Comparison of ENCODE assay signal across 1 cellular context in the genomic region with DNA sequence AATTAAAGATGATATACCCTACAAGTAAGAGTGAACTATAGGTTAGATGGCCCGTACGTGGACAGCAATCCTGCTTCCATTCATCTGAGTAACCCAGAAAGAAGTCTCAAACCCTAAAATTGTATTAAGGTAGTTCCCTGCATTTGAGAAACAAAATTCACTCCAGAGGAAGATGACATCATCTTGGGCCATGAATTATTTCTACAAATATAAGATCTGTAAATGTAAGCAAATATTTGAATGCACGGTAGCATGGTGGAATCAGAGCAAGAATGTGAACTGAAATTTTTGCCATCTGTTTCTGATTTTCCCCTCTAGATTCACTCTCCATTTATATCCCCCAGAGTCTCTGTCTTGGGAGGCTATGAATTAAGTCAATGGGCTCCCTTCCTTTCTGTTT.
TF ChIP-seq lines count a peak whose summit lies in the region.

No MANE protein-coding gene starts in this region.

TF ChIP-seq in HepG2, 621 proteins besides CTCF, POLR2A, EP300 and RAD21 (continued from another document):
- TF ChIP-seq ATF7 (IDR thresholded peaks at IDR 0.05) = peak; percentile 69
- no peak for TF ChIP-seq ATF7 (CRISPR knock-in tag; IDR thresholded peaks at IDR 0.05)
